ENCODE assay signal across 31 cellular contexts in genomic region chr16:66635406-66635805, GRCh38. TPM values are rescaled to one million over a fixed set of nuclear protein-coding genes. Genes with fewer than 3 reads are reported as not detected.
"Had no signal": no experiment of that assay in that cellular context is flagged by ENCODE, and none has a peak within 500 bp of the region (broad histone marks: within the 10 kb centered on the region; RNA-seq: fewer than 3 reads in every experiment).

No MANE protein-coding gene starts in this region.

- H3K4me3 ChIP-seq: coronary artery, dorsolateral prefrontal cortex had no signal

- DNase-seq: activated CD4-positive, alpha-beta memory T cell treated with anti-CD3 and anti-CD28 coated beads, Interleukin-2, amount 10 ng/mL, durations not matched to agents 7 days and 5 days; activated CD4-positive, alpha-beta T cell treated with anti-CD3 and anti-CD28 coated beads for 1 hour; activated CD4-positive, alpha-beta T cell treated with anti-CD3 and anti-CD28 coated beads for 4 hours; activated CD4-positive, alpha-beta T cell treated with anti-CD3 and anti-CD28 coated beads, Interleukin-2, amount 10 ng/mL, durations not matched to agents 7 days and 5 days; activated CD4-positive, alpha-beta T cell treated with anti-CD3 and anti-CD28 coated beads, Interleukin-2, amount 50 U/mL, for 4 hours; activated CD8-positive, alpha-beta memory T cell treated with anti-CD3 and anti-CD28 coated beads, Interleukin-2, amount 50 U/mL, for 48 hours; activated gamma-delta T cell; activated naive CD4-positive, alpha-beta T cell; activated naive CD4-positive, alpha-beta T cell treated with anti-CD3 and anti-CD28 coated beads, Interleukin-2, amount 10 ng/mL, durations not matched to agents 7 days and 5 days; activated naive CD8-positive, alpha-beta T cell treated with anti-CD3 and anti-CD28 coated beads, Interleukin-2, amount 10 ng/mL, durations not matched to agents 7 days and 5 days; activated T-cell treated with anti-CD3 and anti-CD28 coated beads for 4 hours; activated T-cell treated with anti-CD3 and anti-CD28 coated beads, Interleukin-2, amount 50 U/mL, for 24 hours; activated T-cell treated with anti-CD3 and anti-CD28 coated beads, Interleukin-2, amount 50 U/mL, for 72 hours; brain microvascular endothelial cell; effector memory CD4-positive, alpha-beta T cell; foreskin fibroblast; T-helper 2 cell had no signal

- ATAC-seq: activated naive CD4-positive, alpha-beta T cell treated with anti-CD3 and anti-CD28 coated beads, Interleukin-2, amount 50 U/mL, for 72 hours; activated T-cell treated with anti-CD3 and anti-CD28 coated beads, Interleukin-2, amount 50 U/mL, for 72 hours; esophagus mucosa; WTC11 had no signal

- H3K36me3 ChIP-seq: brain microvascular endothelial cell had no signal

- H3K4me3 Mint-ChIP-seq: activated CD4-positive, alpha-beta memory T cell treated with anti-CD3 and anti-CD28 coated beads, Interleukin-2, amount 10 ng/mL, durations not matched to agents 7 days and 5 days; activated CD4-positive, alpha-beta T cell treated with anti-CD3 and anti-CD28 coated beads, Interleukin-2, amount 10 ng/mL, durations not matched to agents 7 days and 5 days; activated naive CD4-positive, alpha-beta T cell treated with anti-CD3 and anti-CD28 coated beads, Interleukin-2, amount 10 ng/mL, durations not matched to agents 7 days and 5 days; activated naive CD8-positive, alpha-beta T cell treated with anti-CD3 and anti-CD28 coated beads, Interleukin-2, amount 10 ng/mL, durations not matched to agents 7 days and 5 days; activated T-cell treated with anti-CD3 and anti-CD28 coated beads, Interleukin-2, amount 50 U/mL, for 24 hours; activated T-cell treated with anti-CD3 and anti-CD28 coated beads, Interleukin-2, amount 50 U/mL, for 72 hours; central memory CD8-positive, alpha-beta T cell; dendritic cell treated with granulocyte-macrophage colony-stimulating factor and Interleukin-4, amounts not matched to agents 40 ng/mL and 50 ng/mL, for 4 days; endodermal cell; WTC11 had no signal

- H3K27ac ChIP-seq: brain microvascular endothelial cell, coronary artery, VCaP had no signal

- H3K4me1 Mint-ChIP-seq: activated CD4-positive, alpha-beta memory T cell treated with anti-CD3 and anti-CD28 coated beads, Interleukin-2, amount 10 ng/mL, durations not matched to agents 7 days and 5 days; activated CD4-positive, alpha-beta T cell treated with anti-CD3 and anti-CD28 coated beads, Interleukin-2, amount 10 ng/mL, durations not matched to agents 7 days and 5 days; activated naive CD4-positive, alpha-beta T cell treated with anti-CD3 and anti-CD28 coated beads, Interleukin-2, amount 10 ng/mL, durations not matched to agents 7 days and 5 days; activated naive CD8-positive, alpha-beta T cell treated with anti-CD3 and anti-CD28 coated beads, Interleukin-2, amount 10 ng/mL, durations not matched to agents 7 days and 5 days; central memory CD8-positive, alpha-beta T cell had no signal

- H3K27me3 ChIP-seq: brain microvascular endothelial cell, dorsolateral prefrontal cortex had no signal

- H3K27ac Mint-ChIP-seq: activated CD4-positive, alpha-beta memory T cell treated with anti-CD3 and anti-CD28 coated beads, Interleukin-2, amount 10 ng/mL, durations not matched to agents 7 days and 5 days; activated CD4-positive, alpha-beta T cell treated with anti-CD3 and anti-CD28 coated beads, Interleukin-2, amount 10 ng/mL, durations not matched to agents 7 days and 5 days; activated naive CD4-positive, alpha-beta T cell treated with anti-CD3 and anti-CD28 coated beads, Interleukin-2, amount 10 ng/mL, durations not matched to agents 7 days and 5 days; activated naive CD8-positive, alpha-beta T cell treated with anti-CD3 and anti-CD28 coated beads, Interleukin-2, amount 10 ng/mL, durations not matched to agents 7 days and 5 days; activated T-cell treated with anti-CD3 and anti-CD28 coated beads, Interleukin-2, amount 50 U/mL, for 24 hours; activated T-cell treated with anti-CD3 and anti-CD28 coated beads, Interleukin-2, amount 50 U/mL, for 72 hours; dendritic cell treated with granulocyte-macrophage colony-stimulating factor and Interleukin-4, amounts not matched to agents 40 ng/mL and 50 ng/mL, for 4 days; WTC11 had no signal

- H3K36me3 Mint-ChIP-seq: activated naive CD4-positive, alpha-beta T cell treated with anti-CD3 and anti-CD28 coated beads, Interleukin-2, amount 10 ng/mL, durations not matched to agents 7 days and 5 days; activated naive CD4-positive, alpha-beta T cell treated with anti-CD3 and anti-CD28 coated beads, Interleukin-2, amount 50 U/mL, for 72 hours; activated naive CD8-positive, alpha-beta T cell treated with anti-CD3 and anti-CD28 coated beads, Interleukin-2, amount 10 ng/mL, durations not matched to agents 7 days and 5 days had no signal

- FAIRE-seq: astrocyte, bronchial epithelial cell, frontal cortex, TTC549 had no signal

- H3K27me3 Mint-ChIP-seq: activated T-cell treated with anti-CD3 and anti-CD28 coated beads, Interleukin-2, amount 50 U/mL, for 24 hours; dendritic cell treated with granulocyte-macrophage colony-stimulating factor and Interleukin-4, amounts not matched to agents 40 ng/mL and 50 ng/mL, for 4 days had no signal

- H3K9me3 Mint-ChIP-seq: activated CD4-positive, alpha-beta memory T cell treated with anti-CD3 and anti-CD28 coated beads, Interleukin-2, amount 10 ng/mL, durations not matched to agents 7 days and 5 days; activated CD4-positive, alpha-beta T cell treated with anti-CD3 and anti-CD28 coated beads, Interleukin-2, amount 10 ng/mL, durations not matched to agents 7 days and 5 days; activated naive CD4-positive, alpha-beta T cell treated with anti-CD3 and anti-CD28 coated beads, Interleukin-2, amount 10 ng/mL, durations not matched to agents 7 days and 5 days; activated naive CD4-positive, alpha-beta T cell treated with anti-CD3 and anti-CD28 coated beads, Interleukin-2, amount 50 U/mL, for 72 hours; activated naive CD8-positive, alpha-beta T cell treated with anti-CD3 and anti-CD28 coated beads, Interleukin-2, amount 10 ng/mL, durations not matched to agents 7 days and 5 days; activated T-cell treated with anti-CD3 and anti-CD28 coated beads, Interleukin-2, amount 50 U/mL, for 24 hours; activated T-cell treated with anti-CD3 and anti-CD28 coated beads, Interleukin-2, amount 50 U/mL, for 72 hours; central memory CD8-positive, alpha-beta T cell; dendritic cell treated with granulocyte-macrophage colony-stimulating factor and Interleukin-4, amounts not matched to agents 40 ng/mL and 50 ng/mL, for 4 days; endodermal cell; WTC11 had no signal

RNA-seq across cellular contexts. Expression of gene CMTM2, which starts 56.1 kb away (rescaled TPM):
- total RNA-seq: astrocyte, bronchial epithelial cell, cerebellum, endodermal cell, esophagus mucosa, frontal cortex, WTC11 had no signal
